ENCODE assay signal across 17 cellular contexts in the genomic region with DNA sequence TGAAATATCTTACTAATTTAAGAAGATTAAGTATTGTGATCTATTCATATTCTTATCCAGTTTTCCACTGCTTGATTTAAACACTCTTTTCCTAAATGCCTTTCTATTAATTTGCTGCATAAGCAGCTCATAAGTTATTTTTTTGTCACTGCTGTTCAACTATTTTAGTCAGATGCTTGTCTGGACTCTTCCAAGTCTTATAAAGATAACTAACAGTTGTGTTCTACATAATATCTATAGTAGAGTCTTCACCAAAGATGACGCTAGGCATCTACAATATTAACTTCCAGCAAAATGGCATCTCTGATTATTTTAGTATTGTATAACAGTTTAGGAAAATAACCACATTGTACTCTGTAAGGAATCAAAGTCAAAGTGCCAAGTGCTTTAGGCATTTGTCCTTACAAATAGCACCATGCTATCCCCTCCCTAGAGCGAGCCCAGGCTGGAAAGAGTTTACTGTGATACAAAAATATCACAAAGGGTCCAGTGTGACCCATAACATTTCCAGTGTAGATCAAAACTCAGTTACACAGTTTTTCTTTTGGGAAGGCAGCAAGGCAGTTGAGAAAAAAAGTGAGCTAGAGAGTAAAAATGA.
DNase-seq lines count a peak whose midpoint lies in the region; ATAC-seq and TF ChIP-seq lines count a peak whose summit lies in the region.
"Had no signal": no experiment of that assay in that cellular context is flagged by ENCODE, and none has a peak within 500 bp of the region (broad histone marks: within the 10 kb centered on the region; RNA-seq: fewer than 3 reads in every experiment).

No MANE protein-coding gene starts in this region.

- H3K9me3 ChIP-seq in smooth muscle cell (replicated peaks; ENCODE audit: low read depth), result no peaks in the 10 kb centered on the region
- H3K9me3 ChIP-seq: gastrocnemius medialis, left lung had no signal

- H3K36me3 Mint-ChIP-seq in HFFc6 (ENCODE audit: low read depth), result peaks cover 22% of the 10 kb centered on the region
- H3K36me3 Mint-ChIP-seq in activated CD4-positive, alpha-beta memory T cell treated with anti-CD3 and anti-CD28 coated beads, Interleukin-2, amount 10 ng/mL, durations not matched to agents 7 days and 5 days (ENCODE audit: low read depth), result no peaks in the 10 kb centered on the region

- peak overlapping the region; percentile 40; the same call in 1 of the 2 replicates for H3K4me3 Mint-ChIP-seq in HFFc6
- H3K4me3 Mint-ChIP-seq in activated CD4-positive, alpha-beta memory T cell treated with anti-CD3 and anti-CD28 coated beads, Interleukin-2, amount 10 ng/mL, durations not matched to agents 7 days and 5 days, result no peak overlapping the region

- H3K4me1 ChIP-seq in foreskin keratinocyte, result peaks cover 22% of the 10 kb centered on the region
- H3K4me1 ChIP-seq in smooth muscle cell (ENCODE audit: low read depth), result no peaks in the 10 kb centered on the region

- peaks cover 60% of the 10 kb centered on the region for H3K4me1 Mint-ChIP-seq in HFFc6 (ENCODE audit: low read depth)
- H3K4me1 Mint-ChIP-seq in activated CD4-positive, alpha-beta memory T cell treated with anti-CD3 and anti-CD28 coated beads, Interleukin-2, amount 10 ng/mL, durations not matched to agents 7 days and 5 days, result no peaks in the 10 kb centered on the region

- H3K36me3 ChIP-seq in smooth muscle cell (ENCODE audit: low read depth), result no peaks in the 10 kb centered on the region
- H3K36me3 ChIP-seq: left lung had no signal

- no peaks in the 10 kb centered on the region for H3K27me3 ChIP-seq in foreskin keratinocyte
- H3K27me3 ChIP-seq in smooth muscle cell (ENCODE audit: low read depth), result no peaks in the 10 kb centered on the region
- H3K27me3 ChIP-seq: gastrocnemius medialis, left lung had no signal

- WGBS in smooth muscle cell (ENCODE audit: low lambda C conversion rate), result 91% methylated on average over 2 of the region's 2 CpGs

- no peak overlapping the region for H3K9ac ChIP-seq in smooth muscle cell (ENCODE audit: low read depth)

- peak overlapping the region; percentile 9 for H3K27ac ChIP-seq in foreskin keratinocyte
- no peak overlapping the region for H3K27ac ChIP-seq in smooth muscle cell (ENCODE audit: low read depth)
- no peak overlapping the region for H3K27ac ChIP-seq in caudate nucleus (ENCODE audit: low read depth, low read length)
- H3K27ac ChIP-seq: coronary artery, gastrocnemius medialis, left lung had no signal

- H3K79me2 ChIP-seq in smooth muscle cell (ENCODE audit: low read depth), result no peaks in the 10 kb centered on the region

- TF ChIP-seq CTCF in HFFc6 (IDR thresholded peaks at IDR 0.05), result no peak
- no peak for TF ChIP-seq CTCF in foreskin keratinocyte (conservative IDR thresholded peaks at IDR 0.05)
- TF ChIP-seq CTCF in smooth muscle cell (IDR thresholded peaks at IDR 0.05; ENCODE audit: borderline replicate concordance, insufficient read depth, poor library complexity, severe bottlenecking), result no peak

- POLR2A ChIA-PET in activated CD4-positive, alpha-beta memory T cell treated with anti-CD3 and anti-CD28 coated beads, Interleukin-2, amount 10 ng/mL, durations not matched to agents 7 days and 5 days (lab: Charles Lee), result no interaction called here

- no peak overlapping the region for H3K4me3 ChIP-seq in smooth muscle cell
- H3K4me3 ChIP-seq: coronary artery, gastrocnemius medialis, GM12878, left lung, skin epidermis had no signal

- DNase-seq in HFFc6 (no peak), SK-MEL-5 (ENCODE audit: low read depth, low spot score) (peak; percentile 79), foreskin keratinocyte (no peak), smooth muscle cell (lab: John Stamatoyannopoulos, UW; ENCODE audit: unreplicated experiment) (no peak), caudate nucleus (lab: John Stamatoyannopoulos, UW) (no peak), iPS-NIHi7 (ENCODE audit: extremely low spot score) (no peak)
- no peak for DNase-seq in activated CD4-positive, alpha-beta memory T cell treated with anti-CD3 and anti-CD28 coated beads, Interleukin-2, amount 10 ng/mL, durations not matched to agents 7 days and 5 days
- DNase-seq: activated naive CD4-positive, alpha-beta T cell treated with Interleukin-2 at 50 U/mL for 16 hours; gastrocnemius medialis; left lung; RPMI8226; stimulated activated CD4-positive, alpha-beta T cell treated with anti-CD3 and anti-CD28 coated beads, Interleukin-4, amount 100 ng/mL, for 4 hours; substantia nigra had no signal

- no peak overlapping the region for H2AFZ ChIP-seq in smooth muscle cell (ENCODE audit: low read depth)

- peak overlapping the region; percentile 85 for H3K27ac Mint-ChIP-seq in HFFc6
- no peak overlapping the region for H3K27ac Mint-ChIP-seq in activated CD4-positive, alpha-beta memory T cell treated with anti-CD3 and anti-CD28 coated beads, Interleukin-2, amount 10 ng/mL, durations not matched to agents 7 days and 5 days

- H4K20me1 ChIP-seq in smooth muscle cell (ENCODE audit: low read depth), result no peaks in the 10 kb centered on the region

- CTCF ChIA-PET in activated CD4-positive, alpha-beta memory T cell treated with anti-CD3 and anti-CD28 coated beads, Interleukin-2, amount 10 ng/mL, durations not matched to agents 7 days and 5 days (lab: Charles Lee), result interaction anchor here (1.5 kb wide), 1 partner anchor 143 kb away, joined by 3 read pairs; no protein-coding TSS in a partner anchor

- peak overlapping the region; percentile 17 for H3K4me2 ChIP-seq in smooth muscle cell

- no peak for ATAC-seq in foreskin keratinocyte
- ATAC-seq: gastrocnemius medialis, GM12878, HepG2, left lung had no signal

- H3K9me3 Mint-ChIP-seq in HFFc6, result no peaks in the 10 kb centered on the region
- H3K9me3 Mint-ChIP-seq in activated CD4-positive, alpha-beta memory T cell treated with anti-CD3 and anti-CD28 coated beads, Interleukin-2, amount 10 ng/mL, durations not matched to agents 7 days and 5 days, result no peaks in the 10 kb centered on the region

- H3F3A ChIP-seq in smooth muscle cell (ENCODE audit: low read depth), result no peaks in the 10 kb centered on the region

- in situ Hi-C loops in SK-MEL-5 (cut with HindIII; ENCODE audit: low pct_unique_long_range_greater_than_20kb, low sequenced_read_pairs), result no loop called here

- H3K27me3 Mint-ChIP-seq in HFFc6 (ENCODE audit: insufficient read depth), result no peaks in the 10 kb centered on the region
- H3K27me3 Mint-ChIP-seq in activated CD4-positive, alpha-beta memory T cell treated with anti-CD3 and anti-CD28 coated beads, Interleukin-2, amount 10 ng/mL, durations not matched to agents 7 days and 5 days, result peaks cover 19% of the 10 kb centered on the region
